ENCODE assay signal across 8 cellular contexts in the genomic region with DNA sequence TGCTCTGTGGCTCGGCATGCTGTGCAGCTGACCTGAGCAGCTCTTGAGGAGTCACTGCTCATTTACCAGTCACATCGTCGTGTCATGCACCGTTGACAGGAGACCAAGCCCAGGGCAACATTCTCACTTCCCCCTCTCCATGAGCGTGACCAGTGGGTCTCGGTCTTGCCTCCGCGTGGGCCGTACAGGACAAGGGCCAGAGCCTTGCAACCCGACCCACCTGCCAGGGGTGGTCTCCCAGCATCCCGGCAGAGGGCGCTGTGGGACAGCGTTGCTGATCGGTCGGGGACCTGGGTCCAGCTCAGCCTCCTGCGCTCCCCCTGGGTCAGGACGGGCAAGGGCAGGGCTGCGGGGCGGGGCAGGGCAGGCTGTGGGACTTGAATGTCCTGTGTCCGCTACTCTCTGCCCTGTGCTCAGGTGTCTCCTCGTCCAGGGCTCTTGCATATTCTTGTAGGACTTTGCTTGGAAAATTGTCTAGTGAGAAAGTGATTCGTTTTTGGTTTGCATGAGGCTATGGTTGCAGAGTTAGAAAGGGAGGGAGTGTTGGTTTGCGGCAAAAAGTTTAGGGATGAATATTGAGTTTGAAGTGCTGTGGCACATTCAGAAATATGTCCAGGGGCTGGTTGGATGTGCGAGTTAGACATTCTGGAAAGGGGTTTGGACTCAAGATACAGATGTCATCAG. TPM values are rescaled to one million over a fixed set of nuclear protein-coding genes. Genes with fewer than 3 reads are reported as not detected.
DNase-seq lines count a peak whose midpoint lies in the region; TF ChIP-seq lines count a peak whose summit lies in the region.

No MANE protein-coding gene starts in this region.

- H3K4me3 ChIP-seq in Caco-2 (ENCODE audit: low read depth, low read length): no peak overlapping the region

- H3K9me3 ChIP-seq in Caco-2: no peaks in the 10 kb centered on the region

- CTCF ChIA-PET in Caco-2 (lab: Charles Lee): interaction anchor here (0.7 to 3.0 kb wide), 20 partner anchors 12 to 365 kb away, joined by 3 to 35 read pairs (median 4); partner anchors contain the start of genes CTR9, EIF4G2 and ZBED5

- H3K27me3 ChIP-seq in Caco-2 (replicated peaks; ENCODE audit: control insufficient read depth, insufficient read depth, low read length): no peaks in the 10 kb centered on the region

- TF ChIP-seq CTCF in Caco-2 (IDR thresholded peaks at IDR 0.05; ENCODE audit: insufficient read depth in 1 of 2, low read depth in 1 of 2, low read length in 1 of 2, severe bottlenecking in 1 of 2, unreplicated experiment in 1 of 2) (peak; percentile 94 to 99), GM20000 (IDR thresholded peaks at IDR 0.05; ENCODE audit: extremely low read depth, missing control alignments) (peak; percentile 97), nephron progenitor cell (IDR thresholded peaks at IDR 0.05) (peak; percentile 90)

- H3K27me3 Mint-ChIP-seq in Caco-2 (ENCODE audit: insufficient read depth, unreplicated experiment) (no peaks in the 10 kb centered on the region), nephron progenitor cell (ENCODE audit: low read depth, poor library complexity) (peaks cover 29% of the 10 kb centered on the region)
- peaks cover 10% of the 10 kb centered on the region for H3K27me3 Mint-ChIP-seq in stimulated activated naive CD8-positive, alpha-beta T cell treated with anti-CD3 and anti-CD28 coated beads, Interleukin-15, Interleukin-2, amounts not matched to agents 100 ng/mL and 50 ng/mL, for 24 hours

- H3K36me3 Mint-ChIP-seq in Caco-2 (ENCODE audit: insufficient read depth, unreplicated experiment) (peaks cover 39% of the 10 kb centered on the region), nephron progenitor cell (ENCODE audit: low read depth) (peaks cover 25% of the 10 kb centered on the region)
- peaks cover 24% of the 10 kb centered on the region for H3K36me3 Mint-ChIP-seq in stimulated activated naive CD8-positive, alpha-beta T cell treated with anti-CD3 and anti-CD28 coated beads, Interleukin-15, Interleukin-2, amounts not matched to agents 100 ng/mL and 50 ng/mL, for 24 hours (ENCODE audit: low read depth)

- no peaks in the 10 kb centered on the region for H3K9me3 Mint-ChIP-seq in Caco-2 (ENCODE audit: unreplicated experiment)
- H3K9me3 Mint-ChIP-seq in nephron progenitor cell: no peaks in the 10 kb centered on the region
- H3K9me3 Mint-ChIP-seq in stimulated activated naive CD8-positive, alpha-beta T cell treated with anti-CD3 and anti-CD28 coated beads, Interleukin-15, Interleukin-2, amounts not matched to agents 100 ng/mL and 50 ng/mL, for 24 hours: no peaks in the 10 kb centered on the region

- H3K27ac Mint-ChIP-seq in Caco-2 (ENCODE audit: unreplicated experiment) (no peak overlapping the region), nephron progenitor cell (no peak overlapping the region)
- no peak overlapping the region for H3K27ac Mint-ChIP-seq in stimulated activated naive CD8-positive, alpha-beta T cell treated with anti-CD3 and anti-CD28 coated beads, Interleukin-15, Interleukin-2, amounts not matched to agents 100 ng/mL and 50 ng/mL, for 24 hours

- no peaks in the 10 kb centered on the region for H3K36me3 ChIP-seq in Caco-2 (ENCODE audit: control insufficient read depth, insufficient read depth, low read length)

- no TSS peak for BruUV-seq in Caco-2 (replicated peaks; lab: Mats Ljungman, UMichigan)

- intact Hi-C loops in Caco-2 (cut with micrococcal nuclease; ENCODE audit: unreplicated experiment): loop anchor here (1.0 to 2.0 kb wide), 5 partner anchors 40 to 996 kb away; no protein-coding TSS in a partner anchor

- H3K4me3 Mint-ChIP-seq in Caco-2 (ENCODE audit: unreplicated experiment) (peak overlapping the region; percentile 10), nephron progenitor cell (peak overlapping the region; percentile 2)
- peak overlapping the region; percentile 5 for H3K4me3 Mint-ChIP-seq in stimulated activated naive CD8-positive, alpha-beta T cell treated with anti-CD3 and anti-CD28 coated beads, Interleukin-15, Interleukin-2, amounts not matched to agents 100 ng/mL and 50 ng/mL, for 24 hours

- H3K4me1 Mint-ChIP-seq in Caco-2 (ENCODE audit: low read depth, unreplicated experiment) (peaks cover 6% of the 10 kb centered on the region), nephron progenitor cell (peaks cover 14% of the 10 kb centered on the region)
- peaks cover 20% of the 10 kb centered on the region for H3K4me1 Mint-ChIP-seq in stimulated activated naive CD8-positive, alpha-beta T cell treated with anti-CD3 and anti-CD28 coated beads, Interleukin-15, Interleukin-2, amounts not matched to agents 100 ng/mL and 50 ng/mL, for 24 hours (ENCODE audit: low read depth)

- H3K4me1 ChIP-seq in Caco-2: no peaks in the 10 kb centered on the region

- DNase-seq in Caco-2: peak; percentile 93 to 96
- DNase-seq in GM20000 (ENCODE audit: low spot score): peak; percentile 81
- DNase-seq in HT-29 (ENCODE audit: low spot score): peak; percentile 97
- DNase-seq in OCI-M1 (lab: John Stamatoyannopoulos, UW): peak; percentile 88
- DNase-seq in activated T-cell treated with anti-CD3 and anti-CD28 coated beads for 48 hours (ENCODE audit: low read depth): peak; percentile 80
- DNase-seq in fibroblast of gingiva (ENCODE audit: low read depth): peak; percentile 55
- DNase-seq in nephron progenitor cell: peak; percentile 97

- POLR2A ChIA-PET in Caco-2 (lab: Charles Lee): interaction anchor here (0.6 to 3.1 kb wide), 5 partner anchors 16 to 139 kb away, joined by 3 to 24 read pairs (median 3); partner anchors contain the start of genes CTR9 and EIF4G2

RNA-seq across cellular contexts. Expression of gene EIF4G2, which starts 16.2 kb away (rescaled TPM):
- 1,233 and 1,287 TPM in 2 replicates for total RNA-seq in Caco-2 (2022)
- 514 and 533 TPM in 2 replicates for total RNA-seq in HT-29 (2014; rRNA removed; shearing (Covaris generic))

RNA-seq across cellular contexts. Expression of gene CTR9, which starts 41.5 kb away (rescaled TPM):
- total RNA-seq in Caco-2 (2022): 51.1 and 54.0 TPM in 2 replicates
- 15.9 and 18.5 TPM in 2 replicates for total RNA-seq in HT-29 (2014; rRNA removed; shearing (Covaris generic))
